ENCODE assay signal across 1 cellular context in genomic region chr22:39469681-39470461, GRCh38.
TF ChIP-seq lines count a peak whose summit lies in the region.

No MANE protein-coding gene starts in this region.

TF ChIP-seq in HepG2, 621 proteins besides CTCF, POLR2A, EP300 and RAD21 (continued from another document and continues in another):
- no peak for TF ChIP-seq ZNF513 (CRISPR knock-in tag; conservative IDR thresholded peaks at IDR 0.05)
- no peak for TF ChIP-seq RERE (CRISPR knock-in tag; IDR thresholded peaks at IDR 0.05; ENCODE audit: low read depth)
- TF ChIP-seq ZNF7 (CRISPR knock-in tag; IDR thresholded peaks at IDR 0.05) = no peak
- no peak for TF ChIP-seq ELF1 (CRISPR knock-in tag; IDR thresholded peaks at IDR 0.05)
- TF ChIP-seq THAP7 (CRISPR knock-in tag; IDR thresholded peaks at IDR 0.05) = no peak
- TF ChIP-seq HNRNPH1 (optimal IDR thresholded peaks at IDR 0.05; ENCODE audit: low read depth, low read length) = no peak
- TF ChIP-seq ZNF350 (CRISPR knock-in tag; IDR thresholded peaks at IDR 0.05; ENCODE audit: borderline replicate concordance, low read depth) = no peak
- TF ChIP-seq ZNF317 (CRISPR knock-in tag; IDR thresholded peaks at IDR 0.05) = 0 out of 2 replicates have a peak, but pooled peaks have one; percentile 48
- no peak for TF ChIP-seq ATF7 (IDR thresholded peaks at IDR 0.05)
- TF ChIP-seq ATF7 (CRISPR knock-in tag; IDR thresholded peaks at IDR 0.05) = no peak; the same call in 1 of the 2 replicates
- no peak for TF ChIP-seq ZNF839 (CRISPR knock-in tag; IDR thresholded peaks at IDR 0.05; ENCODE audit: borderline replicate concordance)
- TF ChIP-seq NPAS2 (CRISPR knock-in tag; IDR thresholded peaks at IDR 0.05; ENCODE audit: borderline replicate concordance) = no peak
- TF ChIP-seq, protein P1, sequence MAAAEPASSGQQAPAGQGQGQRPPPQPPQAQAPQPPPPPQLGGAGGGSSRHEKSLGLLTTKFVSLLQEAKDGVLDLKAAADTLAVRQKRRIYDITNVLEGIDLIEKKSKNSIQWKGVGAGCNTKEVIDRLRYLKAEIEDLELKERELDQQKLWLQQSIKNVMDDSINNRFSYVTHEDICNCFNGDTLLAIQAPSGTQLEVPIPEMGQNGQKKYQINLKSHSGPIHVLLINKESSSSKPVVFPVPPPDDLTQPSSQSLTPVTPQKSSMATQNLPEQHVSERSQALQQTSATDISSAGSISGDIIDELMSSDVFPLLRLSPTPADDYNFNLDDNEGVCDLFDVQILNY (CRISPR knock-in tag; conservative IDR thresholded peaks at IDR 0.05) = no peak
- TF ChIP-seq NR0B2 (CRISPR knock-in tag; IDR thresholded peaks at IDR 0.05) = 0 out of 2 replicates have a peak, but pooled peaks have one; percentile 67
- TF ChIP-seq ZNF772 (CRISPR knock-in tag; IDR thresholded peaks at IDR 0.05) = no peak
- TF ChIP-seq ZNF556 (CRISPR knock-in tag; IDR thresholded peaks at IDR 0.05; ENCODE audit: borderline replicate concordance) = peak; percentile 55; the same call in 1 of the 2 replicates
- peak; percentile 79; the same call in 1 of the 2 replicates for TF ChIP-seq HDAC2 (CRISPR knock-in tag; IDR thresholded peaks at IDR 0.05)
- no peak; the same call in 1 of the 2 replicates for TF ChIP-seq ZNF609 (CRISPR knock-in tag; IDR thresholded peaks at IDR 0.05; ENCODE audit: borderline replicate concordance)
- no peak for TF ChIP-seq POLR2AphosphoS2 (IDR thresholded peaks at IDR 0.05; ENCODE audit: low read depth, low read length)
- no peak for TF ChIP-seq ZSCAN29 (CRISPR knock-in tag; conservative IDR thresholded peaks at IDR 0.05)
- TF ChIP-seq ZNF598 (CRISPR knock-in tag; IDR thresholded peaks at IDR 0.05; ENCODE audit: borderline replicate concordance) = no peak
- TF ChIP-seq MLXIP (CRISPR knock-in tag; IDR thresholded peaks at IDR 0.05; ENCODE audit: borderline replicate concordance) = 0 out of 2 replicates have a peak, but pooled peaks have one; percentile 8
- no peak for TF ChIP-seq ZBTB3 (CRISPR knock-in tag; IDR thresholded peaks at IDR 0.05; ENCODE audit: borderline replicate concordance, low read depth)
- TF ChIP-seq EZH2 (conservative IDR thresholded peaks at IDR 0.05; ENCODE audit: low read depth, low read length) = no peak
- TF ChIP-seq ARNT (IDR thresholded peaks at IDR 0.05) = no peak
- TF ChIP-seq ZFAT (CRISPR knock-in tag; conservative IDR thresholded peaks at IDR 0.05) = no peak
- no peak for TF ChIP-seq IRF2 (CRISPR knock-in tag; IDR thresholded peaks at IDR 0.05)
- TF ChIP-seq ZNF18 (CRISPR knock-in tag; IDR thresholded peaks at IDR 0.05; ENCODE audit: insufficient replicate concordance) = no peak
- peak; percentile 87 for TF ChIP-seq RXRA (CRISPR knock-in tag; IDR thresholded peaks at IDR 0.05)
- TF ChIP-seq, protein P2, sequence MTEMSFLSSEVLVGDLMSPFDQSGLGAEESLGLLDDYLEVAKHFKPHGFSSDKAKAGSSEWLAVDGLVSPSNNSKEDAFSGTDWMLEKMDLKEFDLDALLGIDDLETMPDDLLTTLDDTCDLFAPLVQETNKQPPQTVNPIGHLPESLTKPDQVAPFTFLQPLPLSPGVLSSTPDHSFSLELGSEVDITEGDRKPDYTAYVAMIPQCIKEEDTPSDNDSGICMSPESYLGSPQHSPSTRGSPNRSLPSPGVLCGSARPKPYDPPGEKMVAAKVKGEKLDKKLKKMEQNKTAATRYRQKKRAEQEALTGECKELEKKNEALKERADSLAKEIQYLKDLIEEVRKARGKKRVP (CRISPR knock-in tag; IDR thresholded peaks at IDR 0.05) = no peak
- TF ChIP-seq STAT6 (CRISPR knock-in tag; IDR thresholded peaks at IDR 0.05; ENCODE audit: borderline replicate concordance) = no peak
- TF ChIP-seq SP1 (IDR thresholded peaks at IDR 0.05) = no peak
- no peak for TF ChIP-seq SP1 (CRISPR knock-in tag; IDR thresholded peaks at IDR 0.05)
- TF ChIP-seq, protein P3, sequence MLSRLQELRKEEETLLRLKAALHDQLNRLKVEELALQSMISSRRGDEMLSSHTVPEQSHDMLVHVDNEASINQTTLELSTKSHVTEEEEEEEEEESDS (CRISPR knock-in tag; IDR thresholded peaks at IDR 0.05; ENCODE audit: borderline replicate concordance) = no peak
